Comparison of ENCODE assay signal across 17 cellular contexts in the genomic region with DNA sequence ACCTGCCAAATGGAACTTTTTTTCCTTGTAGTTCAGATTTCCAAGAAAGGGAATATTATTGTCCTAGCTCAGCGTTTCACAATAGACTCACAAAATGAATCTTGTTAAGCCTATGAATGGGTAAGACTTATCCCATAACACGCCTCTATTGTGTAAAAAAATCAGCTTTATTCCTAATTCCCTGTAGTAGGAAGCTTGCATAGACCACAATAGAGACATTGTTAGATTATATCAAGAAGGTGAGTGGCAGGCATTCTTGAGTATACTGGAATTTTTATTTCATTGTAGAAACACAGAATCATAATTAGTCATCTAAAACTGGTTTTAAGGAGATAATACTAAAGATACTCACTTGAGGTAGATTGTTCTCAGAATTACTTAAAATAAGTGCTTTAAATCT. TPM values are rescaled to one million over a fixed set of nuclear protein-coding genes. Genes with fewer than 3 reads are reported as not detected.
A peak's percentile ranks its signal among the peaks of the same experiment; 100 is the strongest.
DNase-seq lines count a peak whose midpoint lies in the region; ATAC-seq, FAIRE-seq and TF ChIP-seq lines count a peak whose summit lies in the region.
"Had no signal": no experiment of that assay in that cellular context is flagged by ENCODE, and none has a peak within 500 bp of the region (broad histone marks: within the 10 kb centered on the region; RNA-seq: fewer than 3 reads in every experiment).

No MANE protein-coding gene starts in this region.

- H4K20me1 ChIP-seq in mammary epithelial cell (ENCODE audit: insufficient read depth, low read length) (no peaks in the 10 kb centered on the region), endothelial cell of umbilical vein (replicated peaks; ENCODE audit: control insufficient read depth, extremely low read depth, insufficient read depth, low read length) (no peaks in the 10 kb centered on the region), keratinocyte (ENCODE audit: control insufficient read depth, extremely low read depth, insufficient read depth, low read length) (no peaks in the 10 kb centered on the region)

- H3K9me1 ChIP-seq in endothelial cell of umbilical vein (replicated peaks; ENCODE audit: control insufficient read depth, extremely low read depth, insufficient read depth, low read length), result no peaks in the 10 kb centered on the region
- H3K9me1 ChIP-seq in keratinocyte (ENCODE audit: control insufficient read depth, extremely low read depth, insufficient read depth, low read length), result no peaks in the 10 kb centered on the region

- peak; percentile 86 for DNase-seq in mammary epithelial cell
- DNase-seq in breast epithelium (ENCODE audit: low spot score in 2 of 2), result no peak
- no peak for DNase-seq in endothelial cell of umbilical vein (ENCODE audit: low read depth, low spot score)
- DNase-seq in keratinocyte (ENCODE audit: low read depth, low spot score), result no peak
- DNase-seq in NK-92 (lab: John Stamatoyannopoulos, UW; ENCODE audit: unreplicated experiment), result no peak
- no peak for DNase-seq in left lobe of liver (ENCODE audit: low spot score)
- DNase-seq: AML-193; Caco-2; CD4-positive, alpha-beta T cell; GM23248 had no signal

- H3K4me2 ChIP-seq in mammary epithelial cell (ENCODE audit: insufficient read depth, low read depth, low read length), result peak overlapping the region; percentile 36
- no peak overlapping the region for H3K4me2 ChIP-seq in endothelial cell of umbilical vein (ENCODE audit: insufficient read depth, low read length)
- peak overlapping the region; percentile 23 for H3K4me2 ChIP-seq in keratinocyte (ENCODE audit: control insufficient read depth, extremely low read depth, insufficient read depth, low read depth, low read length)
- H3K4me2 ChIP-seq: A549 had no signal

- no peak for TF ChIP-seq POLR2A in breast epithelium (IDR thresholded peaks at IDR 0.05)
- no peak for TF ChIP-seq POLR2A in endothelial cell of umbilical vein (IDR thresholded peaks at IDR 0.05; ENCODE audit: low read depth, low read length)

- no peaks in the 10 kb centered on the region for H3K79me2 ChIP-seq in mammary epithelial cell (ENCODE audit: insufficient read depth, low read length)
- no peaks in the 10 kb centered on the region for H3K79me2 ChIP-seq in endothelial cell of umbilical vein (ENCODE audit: control insufficient read depth, insufficient read depth, low read length)
- no peaks in the 10 kb centered on the region for H3K79me2 ChIP-seq in keratinocyte (ENCODE audit: control insufficient read depth, insufficient read depth, low read length)

- POLR2A ChIA-PET in endothelial cell of umbilical vein (lab: Charles Lee), result no interaction called here

- intact Hi-C loops in mammary epithelial cell (cut with micrococcal nuclease) (no loop called here), breast epithelium (cut with DNase I; ENCODE audit: low total_unique reads) (no loop called here), endothelial cell of umbilical vein (cut with micrococcal nuclease) (no loop called here)

- H3K27me3 ChIP-seq in mammary epithelial cell (ENCODE audit: insufficient read depth, low read length) (no peaks in the 10 kb centered on the region), breast epithelium (no peaks in the 10 kb centered on the region), endothelial cell of umbilical vein (ENCODE audit: control insufficient read depth in 2 of 2, insufficient read depth in 2 of 2, low read length in 2 of 2) (no peaks in the 10 kb centered on the region), keratinocyte (ENCODE audit: control insufficient read depth, extremely low read depth, insufficient read depth, low read length) (no peaks in the 10 kb centered on the region)

- H2AFZ ChIP-seq in mammary epithelial cell (ENCODE audit: low read depth, low read length) (no peak overlapping the region), endothelial cell of umbilical vein (ENCODE audit: low read depth, low read length) (no peak overlapping the region), keratinocyte (ENCODE audit: control insufficient read depth, low read length) (no peak overlapping the region)
- H2AFZ ChIP-seq: GM23248 had no signal

- WGBS in mammary epithelial cell (ENCODE audit: low coverage, missing lambda C conversion rate), result 7% methylated on average over 2 of the region's 2 CpGs

- dilution Hi-C loops in mammary epithelial cell (cut with HindIII; ENCODE audit: low sequenced_read_pairs), result no loop called here
- dilution Hi-C loops in endothelial cell of umbilical vein (cut with MboI; ENCODE audit: extremely low pct_ligation_motif_present, low sequenced_read_pairs), result no loop called here
- dilution Hi-C loops in keratinocyte (cut with MboI; ENCODE audit: extremely low pct_ligation_motif_present, low sequenced_read_pairs), result no loop called here

- in situ Hi-C loops in mammary epithelial cell (cut with MboI; ENCODE audit: low sequenced_read_pairs in 2 of 2), result no loop called here

- peaks cover 4% of the 10 kb centered on the region for H3K4me1 ChIP-seq in mammary epithelial cell (ENCODE audit: insufficient read depth, low read length)
- no peaks in the 10 kb centered on the region for H3K4me1 ChIP-seq in breast epithelium
- no peaks in the 10 kb centered on the region for H3K4me1 ChIP-seq in endothelial cell of umbilical vein (ENCODE audit: control insufficient read depth, extremely low read depth, insufficient read depth, low read length)
- peaks cover 10% of the 10 kb centered on the region for H3K4me1 ChIP-seq in keratinocyte (ENCODE audit: control insufficient read depth, extremely low read depth, insufficient read depth, low read length)
- H3K4me1 ChIP-seq: A549, Caco-2 had no signal

- no peaks in the 10 kb centered on the region for H3K9me3 ChIP-seq in mammary epithelial cell (replicated peaks; ENCODE audit: insufficient read depth, low read length)
- H3K9me3 ChIP-seq in breast epithelium, result no peaks in the 10 kb centered on the region
- no peaks in the 10 kb centered on the region for H3K9me3 ChIP-seq in endothelial cell of umbilical vein (replicated peaks; ENCODE audit: control insufficient read depth, insufficient read depth, low read length)
- no peaks in the 10 kb centered on the region for H3K9me3 ChIP-seq in keratinocyte (ENCODE audit: control insufficient read depth, low read depth, low read length)
- H3K9me3 ChIP-seq: A549, Caco-2, HAP-1 had no signal

- no peak for TF ChIP-seq CTCF in mammary epithelial cell (conservative IDR thresholded peaks at IDR 0.05 in 1 of 2, IDR thresholded peaks at IDR 0.05 in 1 of 2; ENCODE audit: extremely low read depth in 1 of 2, insufficient read depth in 1 of 2, low read depth in 1 of 2, low read length in 2 of 2)
- TF ChIP-seq CTCF in breast epithelium (IDR thresholded peaks at IDR 0.05), result no peak
- TF ChIP-seq CTCF in endothelial cell of umbilical vein (IDR thresholded peaks at IDR 0.05; ENCODE audit: extremely low read depth in 1 of 2, insufficient read depth in 1 of 2, low read depth in 1 of 2, low read length in 2 of 2), result no peak
- no peak for TF ChIP-seq CTCF in keratinocyte (optimal IDR thresholded peaks at IDR 0.05 in 1 of 3, IDR thresholded peaks at IDR 0.05 in 1 of 3, conservative IDR thresholded peaks at IDR 0.05 in 1 of 3; ENCODE audit: extremely low read depth in 1 of 3, insufficient read depth in 2 of 3, low read length in 3 of 3)

- CTCF ChIA-PET in mammary epithelial cell (lab: Charles Lee; ENCODE audit: low non-redundant PET), result no interaction called here
- CTCF ChIA-PET in endothelial cell of umbilical vein (lab: Charles Lee), result interaction anchor here (0.7 to 1.7 kb wide), 4 partner anchors 8 to 80 kb away, joined by 3 to 4 read pairs (median 3); a partner anchor contains a TSS

- H3K9ac ChIP-seq in mammary epithelial cell (ENCODE audit: insufficient read depth, low read length) (no peak overlapping the region), endothelial cell of umbilical vein (replicated peaks; ENCODE audit: extremely low read depth, insufficient read depth, low read length) (no peak overlapping the region), keratinocyte (ENCODE audit: control insufficient read depth, extremely low read depth, insufficient read depth, low read length) (no peak overlapping the region)
- H3K9ac ChIP-seq: GM23248 had no signal

- peak; percentile 55 for FAIRE-seq in endothelial cell of umbilical vein (lab: Jason Lieb, UNC)
- peak; percentile 23 for FAIRE-seq in keratinocyte (lab: Jason Lieb, UNC)
- FAIRE-seq: D721Med, GM12891 had no signal

- no peaks in the 10 kb centered on the region for H3K36me3 ChIP-seq in mammary epithelial cell (ENCODE audit: insufficient read depth, low read length)
- H3K36me3 ChIP-seq in breast epithelium, result no peaks in the 10 kb centered on the region
- H3K36me3 ChIP-seq in endothelial cell of umbilical vein (ENCODE audit: control insufficient read depth in 2 of 2, extremely low read depth in 1 of 2, insufficient read depth in 2 of 2, low read length in 2 of 2), result peaks cover 2% of the 10 kb centered on the region in 2 experiments
- H3K36me3 ChIP-seq in keratinocyte (ENCODE audit: control insufficient read depth in 2 of 2, extremely low read depth in 1 of 2, insufficient read depth in 2 of 2, low read length in 2 of 2), result peaks cover 0 to 2% of the 10 kb centered on the region in 2 experiments
- H3K36me3 ChIP-seq: HAP-1 had no signal

- BruUV-seq in mammary epithelial cell (replicated peaks; lab: Mats Ljungman, UMichigan) (no TSS peak), endothelial cell of umbilical vein (replicated peaks; lab: Mats Ljungman, UMichigan) (no TSS peak)

- H3K27ac ChIP-seq in mammary epithelial cell (ENCODE audit: insufficient read depth, low read depth, low read length) (no peak overlapping the region), breast epithelium (no peak overlapping the region), endothelial cell of umbilical vein (ENCODE audit: insufficient read depth, low read depth, low read length) (no peak overlapping the region), keratinocyte (ENCODE audit: control insufficient read depth, insufficient read depth, low read length) (peak overlapping the region; percentile 34)
- H3K27ac ChIP-seq: 22Rv1, A549, C4-2B, GM23248 had no signal

- H3K4me3 ChIP-seq in mammary epithelial cell (replicated peaks in 1 of 3; ENCODE audit: insufficient read depth in 1 of 3, low read depth in 2 of 3, low read length in 3 of 3) (no peak overlapping the region), breast epithelium (no peak overlapping the region), endothelial cell of umbilical vein (replicated peaks in 1 of 3; ENCODE audit: insufficient read depth in 1 of 3, low read depth in 1 of 3, low read length in 3 of 3) (no peak overlapping the region), keratinocyte (ENCODE audit: control insufficient read depth in 2 of 3, extremely low read depth in 1 of 3, insufficient read depth in 2 of 3, low read depth in 1 of 3, low read length in 3 of 3) (no peak overlapping the region)
- H3K4me3 ChIP-seq: A549, GM23248, HAP-1 had no signal

- ATAC-seq in left lobe of liver, result no peak
- ATAC-seq in SK-N-SH treated with all-trans-retinoic acid at 6 μM for 48 hours, result no peak
- ATAC-seq: A549 had no signal

RNA-seq across cellular contexts. Expression of a gene that starts 46.5 kb away (rescaled TPM):
- total RNA-seq in mammary epithelial cell (10 to 100 TPM; 25.5 to 40.2 TPM), breast epithelium (10 to 100 TPM; 19.0 to 31.2 (median 21.6) TPM), endothelial cell of umbilical vein (15.5 and 16.5 TPM in 2 replicates), left lobe of liver (10.0 TPM)
- polyA plus RNA-seq in mammary epithelial cell (13.0 TPM), endothelial cell of umbilical vein (10.0 and 12.7 TPM in 2 replicates), keratinocyte (19.9 to 32.1 TPM (median 22.9 TPM) in 3 replicates)
- polyA minus RNA-seq in mammary epithelial cell (37.3 TPM), endothelial cell of umbilical vein (19.7 and 28.6 TPM in 2 replicates), keratinocyte (9.1 to 43.2 TPM (median 23.9 TPM) in 3 replicates)
- polyA plus RNA-seq in endothelial cell of umbilical vein (2011; cell fraction: cytosol; rRNA removed), result 8.5 and 8.8 TPM in 2 replicates
- polyA plus RNA-seq in endothelial cell of umbilical vein (2011; cell fraction: nucleus; rRNA removed), result 9.2 and 13.1 TPM in 2 replicates
- polyA plus RNA-seq in endothelial cell of umbilical vein (2012), result 11.2 and 12.9 TPM in 2 replicates
- 14.1 TPM for polyA minus RNA-seq in endothelial cell of umbilical vein (2011; cell fraction: cytosol; rRNA and poly(A)+ RNA removed)
- polyA minus RNA-seq in endothelial cell of umbilical vein (2011; cell fraction: nucleus; rRNA and poly(A)+ RNA removed), result 11.4 and 17.6 TPM in 2 replicates
- polyA plus RNA-seq in keratinocyte (2011; ENCODE audit: low read depth), result 2.5 TPM
- polyA plus RNA-seq in keratinocyte (2011; cell fraction: cytosol; rRNA removed), result 7.6 and 15.5 TPM in 2 replicates
- polyA plus RNA-seq in keratinocyte (2011; cell fraction: nucleus; rRNA removed), result 29.6 and 39.9 TPM in 2 replicates
- polyA plus RNA-seq in keratinocyte (2012; ENCODE audit: low replicate concordance), result 6.6 and 13.3 TPM in 2 replicates
- 10.7 TPM for polyA minus RNA-seq in keratinocyte (2011; cell fraction: cytosol; rRNA and poly(A)+ RNA removed)
- polyA minus RNA-seq in keratinocyte (2011; cell fraction: nucleus; rRNA and poly(A)+ RNA removed), result 34.9 and 64.9 TPM in 2 replicates

RNA-seq across cellular contexts. Expression of a gene that starts 55.8 kb away (rescaled TPM):
- total RNA-seq in mammary epithelial cell, result 10 to 100 TPM; 13.7 to 22.5 TPM
- 5.8 TPM for polyA plus RNA-seq in mammary epithelial cell
- 10.0 TPM for polyA minus RNA-seq in mammary epithelial cell
- 10 to 100 TPM; 16.3 to 30.9 (median 21.3) TPM for total RNA-seq in breast epithelium
- 23.0 and 24.9 TPM in 2 replicates for total RNA-seq in endothelial cell of umbilical vein
- 3.6 and 4.7 TPM in 2 replicates for polyA plus RNA-seq in endothelial cell of umbilical vein
- 6.8 and 7.1 TPM in 2 replicates for polyA plus RNA-seq in endothelial cell of umbilical vein (2011; cell fraction: cytosol; rRNA removed)
- polyA plus RNA-seq in endothelial cell of umbilical vein (2011; cell fraction: nucleus; rRNA removed), result 6.4 and 7.4 TPM in 2 replicates
- polyA plus RNA-seq in endothelial cell of umbilical vein (2012), result 15.0 and 15.3 TPM in 2 replicates
- polyA minus RNA-seq in endothelial cell of umbilical vein, result 13.5 and 13.9 TPM in 2 replicates
- polyA minus RNA-seq in endothelial cell of umbilical vein (2011; cell fraction: cytosol; rRNA and poly(A)+ RNA removed), result 12.6 TPM
- 14.5 and 16.6 TPM in 2 replicates for polyA minus RNA-seq in endothelial cell of umbilical vein (2011; cell fraction: nucleus; rRNA and poly(A)+ RNA removed)
- polyA plus RNA-seq in keratinocyte, result 5.8 to 9.5 TPM (median 7.3 TPM) in 3 replicates
- polyA plus RNA-seq in keratinocyte (2011; ENCODE audit: low read depth), result 9.8 TPM
- 4.6 and 8.5 TPM in 2 replicates for polyA plus RNA-seq in keratinocyte (2011; cell fraction: cytosol; rRNA removed)
- polyA plus RNA-seq in keratinocyte (2011; cell fraction: nucleus; rRNA removed), result 7.3 and 9.3 TPM in 2 replicates
- polyA plus RNA-seq in keratinocyte (2012; ENCODE audit: low replicate concordance), result 6.7 and 6.8 TPM in 2 replicates
- polyA minus RNA-seq in keratinocyte, result 1.3 to 16.4 TPM (median 5.9 TPM) in 3 replicates
- 10.9 TPM for polyA minus RNA-seq in keratinocyte (2011; cell fraction: cytosol; rRNA and poly(A)+ RNA removed)
- polyA minus RNA-seq in keratinocyte (2011; cell fraction: nucleus; rRNA and poly(A)+ RNA removed), result 10.6 and 18.8 TPM in 2 replicates
- 9.4 TPM for total RNA-seq in left lobe of liver
